ENCODE assay signal across 8 cellular contexts in genomic region chr2:218569661-218570500, GRCh38. TPM values are rescaled to one million over a fixed set of nuclear protein-coding genes. Genes with fewer than 3 reads are reported as not detected.
A peak's percentile ranks its signal among the peaks of the same experiment; 100 is the strongest.
DNase-seq lines count a peak whose midpoint lies in the region; ATAC-seq and TF ChIP-seq lines count a peak whose summit lies in the region.

No MANE protein-coding gene starts in this region.

- peak overlapping the region; percentile 76 for H3K4me3 ChIP-seq in psoas muscle

- H3K27me3 ChIP-seq in psoas muscle (ENCODE audit: insufficient read depth in 3 of 3, low read length in 2 of 3) = no peaks in the 10 kb centered on the region

- POLR2A ChIA-PET in WTC11 (lab: Charles Lee) = no interaction called here

- H3K9me3 Mint-ChIP-seq in CD14-positive monocyte = no peaks in the 10 kb centered on the region
- no peaks in the 10 kb centered on the region for H3K9me3 Mint-ChIP-seq in WTC11

- intact Hi-C loops in CD14-positive monocyte (cut with micrococcal nuclease) (loop anchor here (10.0 kb wide), 3 partner anchors 165 to 295 kb away; partner anchors contain the start of genes AAMP (in 1 of the 2), CTDSP1 (in 1 of the 2) and PNKD (in 1 of the 2)), psoas muscle (cut with DNase I) (loop anchor here (2.0 to 10.0 kb wide), 4 partner anchors 37 to 275 kb away; partner anchors contain the start of genes PLCD4 (in 1 of the 2) and TMBIM1 (in 1 of the 2))

- H3K27me3 Mint-ChIP-seq in CD14-positive monocyte (ENCODE audit: low read depth in 3 of 3) = no peaks in the 10 kb centered on the region
- H3K27me3 Mint-ChIP-seq in WTC11 (ENCODE audit: low read depth) = no peaks in the 10 kb centered on the region

- no peaks in the 10 kb centered on the region for H3K9me3 ChIP-seq in psoas muscle

- H3K4me1 Mint-ChIP-seq in CD14-positive monocyte (peaks cover 41% of the 10 kb centered on the region), WTC11 (peaks cover 33% of the 10 kb centered on the region)

- DNase-seq in CD14-positive monocyte (ENCODE audit: low spot score) (no peak), HT-29 (ENCODE audit: low spot score) (peak; percentile 64), WTC11 (ENCODE audit: low spot score) (no peak), globus pallidus (ENCODE audit: low spot score) (peak; percentile 7), psoas muscle (no peak), DMS114 treated with DMSO at 0.1 percent for 48 hours (lab: John Stamatoyannopoulos, UW; ENCODE audit: unreplicated experiment) (no peak), GOT3 (lab: John Stamatoyannopoulos, UW) (no peak)

- H3K27ac Mint-ChIP-seq in CD14-positive monocyte (peak overlapping the region; percentile 99 to 100 (median 99)), WTC11 (peak overlapping the region; percentile 97)

- ATAC-seq in WTC11 (no peak), psoas muscle (peak in 2 of 4 donors; percentile 15 to 26), HG03095 (IDR thresholded peaks at IDR 0.05; ENCODE audit: unreplicated experiment) (no peak)

- TF ChIP-seq CTCF in CD14-positive monocyte (IDR thresholded peaks at IDR 0.05) (no peak), WTC11 (IDR thresholded peaks at IDR 0.05) (no peak), psoas muscle (IDR thresholded peaks at IDR 0.05) (no peak)

- CTCF ChIA-PET in WTC11 (lab: Charles Lee) = interaction anchor here (0.6 kb wide), 1 partner anchor 131 kb away, joined by 5 read pairs; no protein-coding TSS in a partner anchor

- H3K4me3 Mint-ChIP-seq in CD14-positive monocyte (peak overlapping the region; percentile 92 to 95), WTC11 (peak overlapping the region; percentile 86)

- peaks cover 0 to 27% of the 10 kb centered on the region in 2 donors for H3K36me3 ChIP-seq in psoas muscle (ENCODE audit: insufficient read depth in 1 of 2, low read depth in 1 of 2)

- H3K36me3 Mint-ChIP-seq in CD14-positive monocyte (peaks cover 27 to 30% of the 10 kb centered on the region in 2 donors), WTC11 (peaks cover 17% of the 10 kb centered on the region)

- H3K27ac ChIP-seq in psoas muscle = peak overlapping the region; percentile 92

- H3K4me1 ChIP-seq in psoas muscle = peaks cover 47% of the 10 kb centered on the region

- WGBS in psoas muscle, 3 donors = 4 to 5% (median 5%) methylated on average over 10 of the region's 10 CpGs

TF ChIP-seq in WTC11, 78 proteins besides CTCF, POLR2A, EP300 and RAD21:
- TF ChIP-seq ZBTB43 (CRISPR knock-in tag; IDR thresholded peaks at IDR 0.05) (no peak), SMAD4 (CRISPR knock-in tag; IDR thresholded peaks at IDR 0.05) (no peak), TEAD4 (CRISPR knock-in tag; IDR thresholded peaks at IDR 0.05) (no peak), ZNF232 (CRISPR knock-in tag; IDR thresholded peaks at IDR 0.05) (no peak), ATF3 (CRISPR knock-in tag; conservative IDR thresholded peaks at IDR 0.05) (no peak)

RNA-seq across cellular contexts. Expression of gene CNOT9, which starts 1.2 kb away (rescaled TPM):
- polyA plus RNA-seq in CD14-positive monocyte (10 to 100 TPM; 14.5 to 18.4 TPM), psoas muscle (10 to 100 TPM; 12.3 to 20.6 (median 20.1) TPM)
- 60.1 and 64.3 TPM in 2 replicates for total RNA-seq in HT-29 (2014; rRNA removed; shearing (Covaris generic))
- total RNA-seq in WTC11 (2021) (61.9 to 67.0 TPM (median 62.6 TPM) in 3 replicates), psoas muscle (10 to 100 TPM; 15.9 to 22.9 (median 17.2) TPM)

RNA-seq across cellular contexts. Expression of gene USP37, which starts 1.7 kb away (rescaled TPM):
- 1 to 10 TPM; 2.7 to 4.9 TPM for polyA plus RNA-seq in CD14-positive monocyte
- 3.9 and 4.1 TPM in 2 replicates for total RNA-seq in HT-29 (2014; rRNA removed; shearing (Covaris generic))
- 18.6 to 21.6 TPM (median 20.2 TPM) in 3 replicates for total RNA-seq in WTC11 (2021)
- total RNA-seq in psoas muscle = 10 to 100 TPM in 1 of 4 donors, 1 to 10 TPM in 3; 5.9 to 10.0 (median 7.2) TPM
- polyA plus RNA-seq in psoas muscle = 1 to 10 TPM; 2.1 to 6.3 (median 3.4) TPM

RNA-seq across cellular contexts. Expression of gene PLCD4, which starts 37.8 kb away (rescaled TPM):
- polyA plus RNA-seq in CD14-positive monocyte (under 1 TPM in 1 of 2 donors, not detected in 1; 0.04 TPM), psoas muscle (10 to 100 TPM in 2 of 3 donors, 1 to 10 TPM in 1; 1.4 to 39.7 (median 15.9) TPM)
- total RNA-seq in HT-29 (2014; rRNA removed; shearing (Covaris generic)) = not detected in 2 replicates
- total RNA-seq in WTC11 (2021) (0.11 to 0.28 TPM (median 0.14 TPM) in 3 replicates), psoas muscle (10 to 100 TPM; 20.3 to 85.2 (median 43.0) TPM)

Comparison
In these comparisons a context has a peak if more than half of its experiments do, and no peak if none do; other contexts are left out.
1. DNase-seq: peak in HT-29 (single experiment) and globus pallidus (single experiment); none in CD14-positive monocyte (single experiment), WTC11 (single experiment), psoas muscle (0 of 2), DMS114 treated with DMSO at 0.1 percent for 48 hours (single experiment) and GOT3 (single experiment).
2. RNA of gene PLCD4, which starts 37.8 kb away (total RNA-seq): 20.3 to 85.2 TPM in psoas muscle; 0.11 to 0.28 TPM in WTC11 and not detected in HT-29; every median in the first group is over 10 times any median in the second.